ENCODE assay signal across 16 cellular contexts in genomic region chr11:10275714-10276113, GRCh38.
"Had no signal": no experiment of that assay in that cellular context is flagged by ENCODE, and none has a peak within 500 bp of the region (broad histone marks: within the 10 kb centered on the region; RNA-seq: fewer than 3 reads in every experiment).

No MANE protein-coding gene starts in this region.

- ATAC-seq: pancreas; stimulated activated naive CD8-positive, alpha-beta T cell treated with anti-CD3 and anti-CD28 coated beads, Interleukin-15, amount 100 ng/mL, for 72 hours had no signal

- H3K4me3 ChIP-seq: cardiac muscle cell, colonic mucosa, pancreas, testis had no signal

- DNase-seq: activated CD4-positive, alpha-beta memory T cell treated with anti-CD3 and anti-CD28 coated beads for 36 hours; activated gamma-delta T cell; activated naive CD8-positive, alpha-beta T cell treated with anti-CD3 and anti-CD28 coated beads for 36 hours; activated T-cell treated with anti-CD3 and anti-CD28 coated beads, Interleukin-2, amount 50 U/mL, for 48 hours; aorta; colonic mucosa; effector CD4-positive, alpha-beta T cell; erythroblast; naive B cell; pancreas; stimulated activated CD4-positive, alpha-beta T cell treated with anti-CD3 and anti-CD28 coated beads, Interleukin-15, amount 100 ng/mL, for 24 hours; stimulated activated CD4-positive, alpha-beta T cell treated with anti-CD3 and anti-CD28 coated beads, Interleukin-4, amount 100 ng/mL, for 24 hours; stimulated activated naive CD8-positive, alpha-beta T cell treated with anti-CD3 and anti-CD28 coated beads, Interleukin-15, amount 100 ng/mL, for 72 hours; T-helper 9 cell; testis had no signal
